9 cellular contexts compared by ENCODE assay signal in the genomic region with DNA sequence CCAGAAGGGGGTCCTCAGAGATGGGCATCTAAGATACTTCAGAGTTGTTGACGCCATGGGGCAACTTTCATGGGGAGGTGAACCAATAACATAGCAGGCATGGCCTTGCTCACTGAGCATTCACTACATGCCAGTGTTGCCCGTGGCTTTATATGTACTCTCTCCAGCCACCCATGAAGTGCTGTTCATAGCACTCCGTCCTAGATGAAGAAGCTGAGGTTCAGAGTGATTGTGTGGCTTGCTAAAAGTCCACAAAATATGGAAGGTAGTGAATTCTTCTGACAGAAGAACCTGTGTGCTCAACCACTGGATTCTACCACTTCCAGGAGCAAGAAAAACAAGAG. TPM values are rescaled to one million over a fixed set of nuclear protein-coding genes. Genes with fewer than 3 reads are reported as not detected.
A peak's percentile ranks its signal among the peaks of the same experiment; 100 is the strongest.
DNase-seq lines count a peak whose midpoint lies in the region; ATAC-seq, FAIRE-seq and TF ChIP-seq lines count a peak whose summit lies in the region.
"Had no signal": no experiment of that assay in that cellular context is flagged by ENCODE, and none has a peak within 500 bp of the region (broad histone marks: within the 10 kb centered on the region; RNA-seq: fewer than 3 reads in every experiment).

No MANE protein-coding gene starts in this region.

- TF ChIP-seq POLR2A in lower leg skin (IDR thresholded peaks at IDR 0.05) (no peak), GM12892 (IDR thresholded peaks at IDR 0.05; ENCODE audit: low read depth, low read length) (no peak)

- intact Hi-C loops in activated B cell treated with CpG ODN at 0.5 μM for 24 hours (cut with micrococcal nuclease) (loop anchor here (1.0 to 10.0 kb wide), 7 partner anchors 10 to 741 kb away; partner anchors contain the start of genes CIB1, HDDC3 and SEMA4B), lower leg skin (cut with DNase I; ENCODE audit: low total_unique reads) (no loop called here)
- intact Hi-C loops in naive thymus-derived CD4-positive, alpha-beta T cell (cut with micrococcal nuclease) = loop anchor here in 1 of 2 donors (1.0 kb wide), 2 partner anchors 10 to 28 kb away; partner anchors contain the start of gene SEMA4B

- no peak for DNase-seq in activated B cell treated with CpG ODN at 0.5 μM for 24 hours
- DNase-seq in naive thymus-derived CD4-positive, alpha-beta T cell = no peak
- DNase-seq in lower leg skin (ENCODE audit: low spot score in 2 of 2) = no peak
- DNase-seq in GM12892 (ENCODE audit: insufficient read length) = no peak
- DNase-seq in WERI-Rb-1 = no peak

- H3K4me3 ChIP-seq in naive thymus-derived CD4-positive, alpha-beta T cell (ENCODE audit: low read length) = no peak overlapping the region
- H3K4me3 ChIP-seq in lower leg skin (ENCODE audit: low read depth, poor library complexity, severe bottlenecking) (no peak overlapping the region), WERI-Rb-1 (ENCODE audit: low read depth, low read length) (no peak overlapping the region)

- no peaks in the 10 kb centered on the region for H3K9me3 ChIP-seq in naive thymus-derived CD4-positive, alpha-beta T cell (ENCODE audit: control insufficient read depth in 2 of 3, low read length in 3 of 3)
- peaks cover 8% of the 10 kb centered on the region for H3K9me3 ChIP-seq in WERI-Rb-1 (ENCODE audit: severe bottlenecking)

- no peaks in the 10 kb centered on the region for H3K27me3 Mint-ChIP-seq in activated B cell treated with CpG ODN at 0.5 μM for 24 hours
- no peaks in the 10 kb centered on the region for H3K27me3 Mint-ChIP-seq in naive thymus-derived CD4-positive, alpha-beta T cell

- POLR2A ChIA-PET in activated B cell treated with CpG ODN at 0.5 μM for 24 hours (lab: Charles Lee) = interaction anchor here (0.5 to 13.0 kb wide), 15 partner anchors 10 to 197 kb away, joined by 3 to 248 read pairs (median 9); partner anchors contain the start of genes CIB1, GDPGP1, IQGAP1 and SEMA4B
- POLR2A ChIA-PET in naive thymus-derived CD4-positive, alpha-beta T cell (lab: Charles Lee) = interaction anchor here (1.0 to 4.2 kb wide), 4 partner anchors 10 to 523 kb away, joined by 3 to 32 read pairs (median 18); partner anchors contain the start of genes CIB1, GDPGP1 and SEMA4B

- no peaks in the 10 kb centered on the region for H3K9me3 Mint-ChIP-seq in activated B cell treated with CpG ODN at 0.5 μM for 24 hours
- H3K9me3 Mint-ChIP-seq in naive thymus-derived CD4-positive, alpha-beta T cell = no peaks in the 10 kb centered on the region

- no peak for TF ChIP-seq CTCF in activated B cell treated with CpG ODN at 0.5 μM for 24 hours (IDR thresholded peaks at IDR 0.05)
- no peak for TF ChIP-seq CTCF in lower leg skin (IDR thresholded peaks at IDR 0.05)
- no peak for TF ChIP-seq CTCF in WERI-Rb-1 (IDR thresholded peaks at IDR 0.05; ENCODE audit: low read depth, low read length)

- ATAC-seq in GM18498 (IDR thresholded peaks at IDR 0.05; ENCODE audit: unreplicated experiment) (peak; percentile 26), HG02571 (IDR thresholded peaks at IDR 0.05; ENCODE audit: unreplicated experiment) (peak; percentile 10), activated B cell treated with CpG ODN at 0.5 μM for 24 hours (ENCODE audit: low read depth) (peak; percentile 48), HG02938 (IDR thresholded peaks at IDR 0.05; ENCODE audit: unreplicated experiment) (no peak)
- ATAC-seq in naive thymus-derived CD4-positive, alpha-beta T cell = no peak

- no peaks in the 10 kb centered on the region for H3K27me3 ChIP-seq in naive thymus-derived CD4-positive, alpha-beta T cell (ENCODE audit: control insufficient read depth in 2 of 2, insufficient read depth in 2 of 2, low read length in 2 of 2)
- H3K27me3 ChIP-seq in WERI-Rb-1 (ENCODE audit: insufficient read depth, low read depth, severe bottlenecking) = no peaks in the 10 kb centered on the region

- no peaks in the 10 kb centered on the region for H3K36me3 ChIP-seq in naive thymus-derived CD4-positive, alpha-beta T cell (ENCODE audit: control insufficient read depth in 2 of 3, insufficient read depth in 3 of 3, low read length in 3 of 3)
- peaks cover 9% of the 10 kb centered on the region for H3K36me3 ChIP-seq in WERI-Rb-1

- H3K4me1 Mint-ChIP-seq in activated B cell treated with CpG ODN at 0.5 μM for 24 hours = peaks cover 95% of the 10 kb centered on the region
- peaks cover 22 to 54% (median 31%) of the 10 kb centered on the region in 7 donors for H3K4me1 Mint-ChIP-seq in naive thymus-derived CD4-positive, alpha-beta T cell

- CTCF ChIA-PET in activated B cell treated with CpG ODN at 0.5 μM for 24 hours (lab: Charles Lee) = interaction anchor here (1.2 to 10.1 kb wide), 7 partner anchors 9 to 42 kb away, joined by 3 to 130 read pairs (median 15); partner anchors contain the start of genes CIB1, GDPGP1 and SEMA4B
- CTCF ChIA-PET in naive thymus-derived CD4-positive, alpha-beta T cell (lab: Charles Lee) = interaction anchor here (1.0 to 2.3 kb wide), 6 partner anchors 9 to 39 kb away, joined by 3 to 10 read pairs (median 4); no protein-coding TSS in a partner anchor

- H3K4me1 ChIP-seq in naive thymus-derived CD4-positive, alpha-beta T cell (ENCODE audit: control insufficient read depth in 2 of 2, insufficient read depth in 2 of 2, low read length in 2 of 2) = peaks cover 7 to 21% of the 10 kb centered on the region in 2 donors

- H3K36me3 Mint-ChIP-seq in activated B cell treated with CpG ODN at 0.5 μM for 24 hours (ENCODE audit: low read depth) = peaks cover 11% of the 10 kb centered on the region
- H3K36me3 Mint-ChIP-seq in naive thymus-derived CD4-positive, alpha-beta T cell = peaks cover 0 to 15% (median 0%) of the 10 kb centered on the region in 5 donors

- peak overlapping the region; percentile 77 for H3K4me3 Mint-ChIP-seq in activated B cell treated with CpG ODN at 0.5 μM for 24 hours
- H3K4me3 Mint-ChIP-seq in naive thymus-derived CD4-positive, alpha-beta T cell = peak overlapping the region in 9 of 10 donors; percentile 44 to 88 (median 80)

- FAIRE-seq in GM12892 (lab: Jason Lieb, UNC) = no peak

- H3K27ac ChIP-seq in naive thymus-derived CD4-positive, alpha-beta T cell (ENCODE audit: low read depth, low read length) = no peak overlapping the region
- no peak overlapping the region for H3K27ac ChIP-seq in WERI-Rb-1

- 35 to 51% methylated on average over 3 of the region's 3 CpGs for WGBS in lower leg skin, 2 donors

- H3K27ac Mint-ChIP-seq in activated B cell treated with CpG ODN at 0.5 μM for 24 hours = peak overlapping the region; percentile 98
- peak overlapping the region; percentile 75 to 95 (median 85) for H3K27ac Mint-ChIP-seq in naive thymus-derived CD4-positive, alpha-beta T cell

RNA-seq across cellular contexts. Expression of gene SEMA4B, which starts 9.8 kb away (rescaled TPM):
- total RNA-seq in activated B cell treated with CpG ODN at 0.5 μM for 24 hours (68.1 and 85.1 TPM in 2 replicates), lower leg skin (100 to 1,000 TPM in 3 of 4 donors, 10 to 100 TPM in 1; 89.2 to 151 (median 106) TPM)
- total RNA-seq in naive thymus-derived CD4-positive, alpha-beta T cell = 10 to 100 TPM; 15.9 to 31.0 (median 20.7) TPM
- 10 to 100 TPM in 1 of 2 donors, 1 to 10 TPM in 1; 5.6 to 11.0 TPM for polyA plus RNA-seq in naive thymus-derived CD4-positive, alpha-beta T cell
- polyA plus RNA-seq in GM12892 (2012; ENCODE audit: missing spikeins) = 7.3 TPM

RNA-seq across cellular contexts. Expression of gene CIB1, which starts 42.4 kb away (rescaled TPM):
- 96.6 and 105 TPM in 2 replicates for total RNA-seq in activated B cell treated with CpG ODN at 0.5 μM for 24 hours
- total RNA-seq in naive thymus-derived CD4-positive, alpha-beta T cell = 100 to 1,000 TPM in 3 of 5 experiments, 10 to 100 TPM in 2; 76.8 to 149 (median 127) TPM
- 100 to 1,000 TPM; 224 to 229 TPM for polyA plus RNA-seq in naive thymus-derived CD4-positive, alpha-beta T cell
- 10 to 100 TPM in 3 of 4 donors, 1 to 10 TPM in 1; 10.0 to 32.2 (median 22.9) TPM for total RNA-seq in lower leg skin
- 82.3 TPM for polyA plus RNA-seq in GM12892 (2012; ENCODE audit: missing spikeins)

RNA-seq across cellular contexts. Expression of gene GDPGP1, which starts 42.7 kb away (rescaled TPM):
- 6.1 and 6.2 TPM in 2 replicates for total RNA-seq in activated B cell treated with CpG ODN at 0.5 μM for 24 hours
- total RNA-seq in naive thymus-derived CD4-positive, alpha-beta T cell = 10 to 100 TPM in 4 of 5 experiments, 1 to 10 TPM in 1; 7.3 to 16.3 (median 14.9) TPM
- polyA plus RNA-seq in naive thymus-derived CD4-positive, alpha-beta T cell = 1 to 10 TPM in 1 of 2 donors, under 1 TPM in 1; 0.61 to 1.2 TPM
- total RNA-seq in lower leg skin = 1 to 10 TPM; 2.6 to 5.5 (median 3.9) TPM
- 3.2 TPM for polyA plus RNA-seq in GM12892 (2012; ENCODE audit: missing spikeins)

RNA-seq across cellular contexts. Expression of gene TTLL13, which starts 58.0 kb away (rescaled TPM):
- total RNA-seq in activated B cell treated with CpG ODN at 0.5 μM for 24 hours = 0.49 and 2.2 TPM in 2 replicates
- total RNA-seq in naive thymus-derived CD4-positive, alpha-beta T cell = 1 to 10 TPM in 1 of 5 experiments, under 1 TPM in 3, not detected in 1; 0.40 to 1.8 (median 0.63) TPM
- polyA plus RNA-seq in naive thymus-derived CD4-positive, alpha-beta T cell = not detected
- under 1 TPM in 1 of 4 donors, not detected in 3; 0.63 TPM for total RNA-seq in lower leg skin
- polyA plus RNA-seq in GM12892 (2012; ENCODE audit: missing spikeins) = 0.23 TPM
- total RNA-seq: endothelial cell of umbilical vein had no signal

Comparison
In these comparisons a context has a peak if more than half of its experiments do, and no peak if none do; other contexts are left out.
1. ATAC-seq: peak in GM18498 (single experiment), HG02571 (single experiment) and activated B cell treated with CpG ODN at 0.5 μM for 24 hours (single experiment); none in naive thymus-derived CD4-positive, alpha-beta T cell (single experiment) and HG02938 (single experiment).